ENCODE assay signal across 9 cellular contexts in genomic region chr14:74804219-74804825, GRCh38. TPM values are rescaled to one million over a fixed set of nuclear protein-coding genes. Genes with fewer than 3 reads are reported as not detected.
DNase-seq lines count a peak whose midpoint lies in the region; ATAC-seq, FAIRE-seq and TF ChIP-seq lines count a peak whose summit lies in the region.
"Had no signal": no experiment of that assay in that cellular context is flagged by ENCODE, and none has a peak within 500 bp of the region (broad histone marks: within the 10 kb centered on the region; RNA-seq: fewer than 3 reads in every experiment).

No MANE protein-coding gene starts in this region.

- H3K36me3 ChIP-seq in endodermal cell (ENCODE audit: control insufficient read depth, insufficient read depth, low read length) = peaks cover 55% of the 10 kb centered on the region
- H3K36me3 ChIP-seq in WERI-Rb-1 = peaks cover 56% of the 10 kb centered on the region

- H3K4me1 ChIP-seq in endodermal cell (ENCODE audit: control insufficient read depth, insufficient read depth, low read length) = no peaks in the 10 kb centered on the region

- no peak overlapping the region for H3K4me3 Mint-ChIP-seq in endodermal cell
- H3K4me3 Mint-ChIP-seq: IgD-negative memory B cell had no signal

- peak; percentile 67 for DNase-seq in AG20443 (ENCODE audit: low spot score)
- DNase-seq in RPMI8226 = peak; percentile 8
- peak; percentile 72 for DNase-seq in endodermal cell
- peak; percentile 38 for DNase-seq in non-pigmented ciliary epithelial cell (ENCODE audit: low read depth)
- no peak for DNase-seq in GM19239 (ENCODE audit: insufficient read length, low spot score)
- DNase-seq in WERI-Rb-1 = no peak

- H3K4me1 Mint-ChIP-seq in endodermal cell = no peaks in the 10 kb centered on the region

- H3K4me3 ChIP-seq in endodermal cell (ENCODE audit: low read length) (no peak overlapping the region), WERI-Rb-1 (ENCODE audit: low read depth, low read length) (no peak overlapping the region)

- no peak overlapping the region for H3K9ac ChIP-seq in endodermal cell (ENCODE audit: extremely low read depth, low read length, poor library complexity, severe bottlenecking)

- peaks cover 44% of the 10 kb centered on the region for H3K36me3 Mint-ChIP-seq in endodermal cell (ENCODE audit: low read depth)

- H3K27me3 Mint-ChIP-seq in endodermal cell (ENCODE audit: insufficient read depth) = no peaks in the 10 kb centered on the region
- H3K27me3 Mint-ChIP-seq: IgD-negative memory B cell had no signal

- ATAC-seq in GM18907 (IDR thresholded peaks at IDR 0.05; ENCODE audit: unreplicated experiment) = no peak

- H3K27ac Mint-ChIP-seq in endodermal cell = peak overlapping the region; percentile 27
- H3K27ac Mint-ChIP-seq: IgD-negative memory B cell had no signal

- no peaks in the 10 kb centered on the region for H3K27me3 ChIP-seq in endodermal cell (ENCODE audit: control insufficient read depth, insufficient read depth, low read length, poor library complexity, severe bottlenecking)
- H3K27me3 ChIP-seq in WERI-Rb-1 (ENCODE audit: insufficient read depth, low read depth, severe bottlenecking) = no peaks in the 10 kb centered on the region

- FAIRE-seq in GM19239 (lab: Jason Lieb, UNC) = no peak

- H3K9me3 Mint-ChIP-seq in endodermal cell = no peaks in the 10 kb centered on the region
- H3K9me3 Mint-ChIP-seq: IgD-negative memory B cell had no signal

- WGBS in endodermal cell (ENCODE audit: insufficient coverage in 1 of 2, insufficient read length in 1 of 2), 2 experiments = 86 to 92% methylated on average over 3 of the region's 4 CpGs

- H3K27ac ChIP-seq in endodermal cell (ENCODE audit: low read depth, low read length) (no peak overlapping the region), WERI-Rb-1 (no peak overlapping the region)

- TF ChIP-seq CTCF in GM12873 (IDR thresholded peaks at IDR 0.05; ENCODE audit: insufficient read depth, low read depth, low read length, missing control alignments) (peak; percentile 62), endodermal cell (conservative IDR thresholded peaks at IDR 0.05) (peak; percentile 74), WERI-Rb-1 (IDR thresholded peaks at IDR 0.05; ENCODE audit: low read depth, low read length) (no peak)

- no peaks in the 10 kb centered on the region for H3K9me3 ChIP-seq in endodermal cell (ENCODE audit: control insufficient read depth, low read length)
- H3K9me3 ChIP-seq in WERI-Rb-1 (ENCODE audit: severe bottlenecking) = no peaks in the 10 kb centered on the region

RNA-seq across cellular contexts. Expression of gene YLPM1, which starts 41.2 kb away (rescaled TPM):
- 10 to 100 TPM; 75.2 to 76.2 TPM for total RNA-seq in endodermal cell
- polyA plus RNA-seq in endodermal cell (2013, experiment 1 of 2) = 61.5 TPM
- polyA plus RNA-seq in endodermal cell (2013, experiment 2 of 2) = 59.0 TPM

Comparison
In these comparisons a context has a peak if more than half of its experiments do, and no peak if none do; other contexts are left out.
1. DNase-seq: peak in AG20443 (single experiment), RPMI8226 (single experiment), endodermal cell (single experiment) and non-pigmented ciliary epithelial cell (single experiment); none in GM19239 (single experiment) and WERI-Rb-1 (single experiment).